ENCODE assay signal across 11 cellular contexts in genomic region chr3:108131105-108131794, GRCh38. TPM values are rescaled to one million over a fixed set of nuclear protein-coding genes. Genes with fewer than 3 reads are reported as not detected.
DNase-seq lines count a peak whose midpoint lies in the region; ATAC-seq, FAIRE-seq and TF ChIP-seq lines count a peak whose summit lies in the region.
"Had no signal": no experiment of that assay in that cellular context is flagged by ENCODE, and none has a peak within 500 bp of the region (broad histone marks: within the 10 kb centered on the region; RNA-seq: fewer than 3 reads in every experiment).

No MANE protein-coding gene starts in this region.

- DNase-seq in BJ (ENCODE audit: low read depth), result peak; percentile 76
- peak; percentile 59 for DNase-seq in HS-27A (ENCODE audit: low read depth)
- peak; percentile 78 for DNase-seq in adipocyte (ENCODE audit: low read depth)
- no peak for DNase-seq in memory B cell (ENCODE audit: low spot score in 2 of 2)
- DNase-seq in HepG2 (ENCODE audit: low spot score), result no peak
- no peak for DNase-seq in stimulated activated naive CD4-positive, alpha-beta T cell (lab: John Stamatoyannopoulos, UW)
- no peak for DNase-seq in medulla oblongata (ENCODE audit: extremely low spot score)
- DNase-seq in GM23338 (ENCODE audit: low spot score), result no peak
- DNase-seq: NCI-H1930 had no signal

- TF ChIP-seq EP300 in HepG2 (IDR thresholded peaks at IDR 0.05; ENCODE audit: low read depth in 2 of 2, low read length in 2 of 2) (no peak), HepG2 (CRISPR knock-in tag; IDR thresholded peaks at IDR 0.05; ENCODE audit: borderline replicate concordance) (no peak)

- TF ChIP-seq CTCF in BJ (IDR thresholded peaks at IDR 0.05; ENCODE audit: insufficient read depth, low read depth, low read length) (no peak), HepG2 (CRISPR knock-in tag; IDR thresholded peaks at IDR 0.05) (no peak), GM23338 (conservative IDR thresholded peaks at IDR 0.05; ENCODE audit: low read depth in 2 of 2) (no peak)

- H3K9me3 Mint-ChIP-seq in memory B cell (peaks cover 2% of the 10 kb centered on the region), GM23338 (no peaks in the 10 kb centered on the region)

- no peak for FAIRE-seq in HepG2 (lab: Jason Lieb, UNC)

- no peak for TF ChIP-seq RAD21 in HepG2 (CRISPR knock-in tag; IDR thresholded peaks at IDR 0.05)

- POLR2A ChIA-PET in BJ (lab: Charles Lee) (interaction anchor here (0.7 kb wide), 1 partner anchor 168 kb away, joined by 5 read pairs; no protein-coding TSS in a partner anchor), HepG2 (lab: Yijun Ruan, JAX) (no interaction called here)

- CTCF ChIA-PET in BJ (lab: Yijun Ruan, JAX), result interaction anchor here (0.8 to 1.6 kb wide), 3 partner anchors 9 to 347 kb away, joined by 4 read pairs; no protein-coding TSS in a partner anchor
- CTCF ChIA-PET in HepG2 (lab: Yijun Ruan, JAX; ENCODE audit: low intra/inter-chr PET ratio, low total read pairs), result no interaction called here

- H3K79me2 ChIP-seq in HepG2 (ENCODE audit: insufficient read depth, low read length), result no peaks in the 10 kb centered on the region
- no peaks in the 10 kb centered on the region for H3K79me2 ChIP-seq in GM23338 (replicated peaks; ENCODE audit: insufficient read depth)

- H3K9me3 ChIP-seq in adipocyte (ENCODE audit: control insufficient read depth, low read length), result no peaks in the 10 kb centered on the region
- H3K9me3 ChIP-seq in HepG2 (ENCODE audit: low read length), result no peaks in the 10 kb centered on the region
- H3K9me3 ChIP-seq: esophagus muscularis mucosa had no signal

- no peaks in the 10 kb centered on the region for H3K27me3 Mint-ChIP-seq in memory B cell
- no peaks in the 10 kb centered on the region for H3K27me3 Mint-ChIP-seq in GM23338 (ENCODE audit: insufficient read depth, low read depth, poor library complexity)
- H3K27me3 Mint-ChIP-seq: progenitor cell of endocrine pancreas had no signal

- H2AFZ ChIP-seq in HepG2 (ENCODE audit: low read length) (no peak overlapping the region), GM23338 (no peak overlapping the region)

- no peaks in the 10 kb centered on the region for H3F3A ChIP-seq in GM23338 (replicated peaks; ENCODE audit: low read depth)

- 0% methylated on average over 5 of the region's 5 CpGs for WGBS in HepG2 (ENCODE audit: low lambda C conversion rate)

- H3K9me2 ChIP-seq in GM23338 (ENCODE audit: insufficient read depth), result 0 out of 2 replicates have a peak, but pooled peaks cover 4% of the 10 kb centered on the region

- no TSS peak for BruUV-seq in HepG2 (replicated peaks; lab: Mats Ljungman, UMichigan)

- H3K4me3 ChIP-seq in BJ (ENCODE audit: low read depth, low read length), result no peak overlapping the region
- H3K4me3 ChIP-seq in adipocyte (ENCODE audit: low read length), result peak overlapping the region; percentile 27
- no peak overlapping the region for H3K4me3 ChIP-seq in HepG2 (replicated peaks in 1 of 3; ENCODE audit: insufficient read depth in 1 of 3, low read depth in 2 of 3, low read length in 3 of 3)
- H3K4me3 ChIP-seq in GM23338, result no peak overlapping the region
- H3K4me3 ChIP-seq: esophagus muscularis mucosa had no signal

- H3K36me3 ChIP-seq in BJ (ENCODE audit: control insufficient read depth, insufficient read depth, low read length), result no peaks in the 10 kb centered on the region
- no peaks in the 10 kb centered on the region for H3K36me3 ChIP-seq in adipocyte (ENCODE audit: control insufficient read depth, insufficient read depth, low read length, severe bottlenecking)
- no peaks in the 10 kb centered on the region for H3K36me3 ChIP-seq in HepG2 (replicated peaks in 1 of 2; ENCODE audit: control insufficient read depth in 1 of 2, insufficient read depth in 2 of 2, low read length in 2 of 2)
- H3K36me3 ChIP-seq in GM23338 (ENCODE audit: insufficient read depth), result no peaks in the 10 kb centered on the region
- H3K36me3 ChIP-seq: esophagus muscularis mucosa had no signal

- no peak overlapping the region for H3K4me2 ChIP-seq in HepG2 (ENCODE audit: low read depth, low read length)
- H3K4me2 ChIP-seq in GM23338, result no peak overlapping the region

- H3K27ac ChIP-seq in HepG2 (ENCODE audit: extremely low read length, insufficient read depth, low read length) (no peak overlapping the region), GM23338 (ENCODE audit: low read depth) (no peak overlapping the region)
- H3K27ac ChIP-seq: esophagus muscularis mucosa had no signal

- peak overlapping the region; percentile 74 for H3K4me3 Mint-ChIP-seq in memory B cell
- H3K4me3 Mint-ChIP-seq in GM23338, result no peak overlapping the region

- ATAC-seq in memory B cell (ENCODE audit: low read depth) (no peak), HepG2 (no peak), GM23338 (no peak)

- H3K9ac ChIP-seq in adipocyte (ENCODE audit: low read length) (no peak overlapping the region), HepG2 (ENCODE audit: insufficient read depth, low read depth, low read length) (no peak overlapping the region)

- in situ Hi-C loops in HepG2 (cut with HindIII; ENCODE audit: extremely low pct_ligation_motif_present, low pct_unique_long_range_greater_than_20kb), result no loop called here

- H3K27me3 ChIP-seq in BJ (ENCODE audit: control insufficient read depth, insufficient read depth, low read length) (no peaks in the 10 kb centered on the region), adipocyte (replicated peaks; ENCODE audit: control insufficient read depth, insufficient read depth, low read length) (no peaks in the 10 kb centered on the region), HepG2 (ENCODE audit: control insufficient read depth in 1 of 2, insufficient read depth in 2 of 2, low read length in 2 of 2) (no peaks in the 10 kb centered on the region; a peak in 2 of 5 replicates), GM23338 (ENCODE audit: insufficient read depth) (no peaks in the 10 kb centered on the region)
- H3K27me3 ChIP-seq: esophagus muscularis mucosa had no signal

- H3K27ac Mint-ChIP-seq in memory B cell (peak overlapping the region; percentile 100), GM23338 (no peak overlapping the region)
- H3K27ac Mint-ChIP-seq: progenitor cell of endocrine pancreas had no signal

- H3K4me1 Mint-ChIP-seq in memory B cell (peaks cover 68% of the 10 kb centered on the region), GM23338 (no peaks in the 10 kb centered on the region)

- intact Hi-C loops in HepG2 (cut with micrococcal nuclease; ENCODE audit: unreplicated experiment), result no loop called here

- H3K36me3 Mint-ChIP-seq in memory B cell (peaks cover 25% of the 10 kb centered on the region), GM23338 (ENCODE audit: low read depth) (no peaks in the 10 kb centered on the region)

- H3K4me1 ChIP-seq in adipocyte (ENCODE audit: control insufficient read depth, insufficient read depth, low read length) (peaks cover 26% of the 10 kb centered on the region), HepG2 (ENCODE audit: insufficient read depth, low read length) (no peaks in the 10 kb centered on the region), GM23338 (ENCODE audit: insufficient read depth) (no peaks in the 10 kb centered on the region)

- TF ChIP-seq POLR2A in HepG2 (IDR thresholded peaks at IDR 0.05; ENCODE audit: insufficient read depth in 1 of 2, low read depth in 2 of 2, low read length in 2 of 2), result no peak

- H4K20me1 ChIP-seq in HepG2 (ENCODE audit: insufficient read depth, low read length) (no peaks in the 10 kb centered on the region), GM23338 (replicated peaks; ENCODE audit: insufficient read depth) (no peaks in the 10 kb centered on the region)

TF ChIP-seq in HepG2, 621 proteins besides CTCF, POLR2A, EP300 and RAD21 (continues in another document):
- TF ChIP-seq HNRNPH1 (optimal IDR thresholded peaks at IDR 0.05; ENCODE audit: low read depth, low read length), result no peak
- TF ChIP-seq, protein P1, sequence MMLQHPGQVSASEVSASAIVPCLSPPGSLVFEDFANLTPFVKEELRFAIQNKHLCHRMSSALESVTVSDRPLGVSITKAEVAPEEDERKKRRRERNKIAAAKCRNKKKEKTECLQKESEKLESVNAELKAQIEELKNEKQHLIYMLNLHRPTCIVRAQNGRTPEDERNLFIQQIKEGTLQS (CRISPR knock-in tag; IDR thresholded peaks at IDR 0.05), result no peak

TF ChIP-seq in GM23338, 12 proteins besides CTCF, POLR2A, EP300 and RAD21 (continues in another document):
- TF ChIP-seq EZH2 (IDR thresholded peaks at IDR 0.05; ENCODE audit: low read depth, unreplicated experiment) (no peak), STAT1 (IDR thresholded peaks at IDR 0.05; ENCODE audit: unreplicated experiment) (no peak)

RNA-seq across cellular contexts. Expression of gene CD47, which starts 40.4 kb away (rescaled TPM):
- polyA plus RNA-seq in BJ (2011; rRNA removed) (13.4 and 29.8 TPM in 2 replicates), HepG2 (2011; rRNA removed) (2.5 and 3.3 TPM in 2 replicates), GM23338 (2016; fragmentation: Nextera tagmentation; extraction: Ambion mirVana) (22.1 and 22.5 TPM in 2 replicates)
- polyA minus RNA-seq in BJ (2011; rRNA and poly(A)+ RNA removed), result 18.0 and 25.7 TPM in 2 replicates
- total RNA-seq in HepG2 (2016; rRNA removed; fragmentation: Illumina TruSeq; extraction: Trizol), result 3.1 and 6.5 TPM in 2 replicates
- total RNA-seq in HepG2 (2016; cell fraction: cytosol; rRNA removed; fragmentation: Illumina TruSeq; extraction: Trizol; ENCODE audit: low read depth), result 1.3 and 2.9 TPM in 2 replicates
- 2.7 and 7.3 TPM in 2 replicates for total RNA-seq in HepG2 (2016; cell fraction: insoluble cytoplasmic fraction; rRNA removed; fragmentation: Illumina TruSeq; extraction: Trizol)
- total RNA-seq in HepG2 (2016; cell fraction: membrane; rRNA removed; fragmentation: Illumina TruSeq; extraction: Trizol), result 4.1 and 4.8 TPM in 2 replicates
- total RNA-seq in HepG2 (2016; cell fraction: nucleus; rRNA removed; fragmentation: Illumina TruSeq; extraction: Trizol), result 6.2 and 7.8 TPM in 2 replicates
- polyA plus RNA-seq in HepG2 (2011; cell fraction: cytosol; rRNA removed), result 1.7 and 2.7 TPM in 2 replicates
- 1.1 and 1.3 TPM in 2 replicates for polyA plus RNA-seq in HepG2 (2011; cell fraction: nucleus; rRNA removed)
- polyA plus RNA-seq in HepG2 (2012), result 1.1 and 1.8 TPM in 2 replicates
- polyA plus RNA-seq in HepG2 (2016; cell fraction: cytosol; fragmentation: Illumina TruSeq; extraction: Trizol; ENCODE audit: low read depth), result 2.0 and 2.2 TPM in 2 replicates
- 2.8 and 3.0 TPM in 2 replicates for polyA plus RNA-seq in HepG2 (2016; cell fraction: insoluble cytoplasmic fraction; fragmentation: Illumina TruSeq; extraction: Trizol; ENCODE audit: low read depth)
- 2.2 and 2.8 TPM in 2 replicates for polyA plus RNA-seq in HepG2 (2016; cell fraction: membrane; fragmentation: Illumina TruSeq; extraction: Trizol; ENCODE audit: low read depth)
- 5.7 and 10.7 TPM in 2 replicates for polyA plus RNA-seq in HepG2 (2016; cell fraction: nucleus; fragmentation: Illumina TruSeq; extraction: Trizol; ENCODE audit: insufficient read depth, low read depth)
- 1.3 and 18.8 TPM in 2 replicates for polyA minus RNA-seq in HepG2 (2011; rRNA and poly(A)+ RNA removed; ENCODE audit: low replicate concordance)
- 1.5 and 1.6 TPM in 2 replicates for polyA minus RNA-seq in HepG2 (2011; cell fraction: cytosol; rRNA and poly(A)+ RNA removed)
- polyA minus RNA-seq in HepG2 (2011; cell fraction: nucleus; rRNA and poly(A)+ RNA removed), result 3.6 and 10.0 TPM in 2 replicates
- 26.9 and 29.0 TPM in 2 replicates for total RNA-seq in GM23338 (2014; rRNA removed; shearing (Covaris generic))

Comparison
In these comparisons a context has a peak if more than half of its experiments do, and no peak if none do; other contexts are left out.
1. DNase-seq: peak in BJ (single experiment), HS-27A (single experiment) and adipocyte (single experiment); none in memory B cell (0 of 2), HepG2 (single experiment), stimulated activated naive CD4-positive, alpha-beta T cell (0 of 6), medulla oblongata (single experiment) and GM23338 (single experiment).